ENCODE assay signal across 25 cellular contexts in genomic region chr4:100289530-100289888, GRCh38.
DNase-seq lines count a peak whose midpoint lies in the region; ATAC-seq, FAIRE-seq and TF ChIP-seq lines count a peak whose summit lies in the region.
"Had no signal": no experiment of that assay in that cellular context is flagged by ENCODE, and none has a peak within 500 bp of the region (broad histone marks: within the 10 kb centered on the region; RNA-seq: fewer than 3 reads in every experiment).

No MANE protein-coding gene starts in this region.

- H3K9me3 Mint-ChIP-seq in MCF 10A (ENCODE audit: unreplicated experiment) = peaks cover 7% of the 10 kb centered on the region
- H3K9me3 Mint-ChIP-seq in astrocyte (ENCODE audit: unreplicated experiment) = no peaks in the 10 kb centered on the region

- no peak overlapping the region for H2AFZ ChIP-seq in astrocyte (ENCODE audit: low read depth, low read length)

- H3K79me2 ChIP-seq in astrocyte (ENCODE audit: insufficient read depth, low read length) = no peaks in the 10 kb centered on the region

- H3K27me3 ChIP-seq in breast epithelium = no peaks in the 10 kb centered on the region
- no peaks in the 10 kb centered on the region for H3K27me3 ChIP-seq in astrocyte (ENCODE audit: insufficient read depth, low read length)
- H3K27me3 ChIP-seq: adrenal gland, upper lobe of left lung had no signal

- TF ChIP-seq CTCF in MCF 10A (IDR thresholded peaks at IDR 0.05; ENCODE audit: unreplicated experiment) = no peak
- TF ChIP-seq CTCF in breast epithelium (IDR thresholded peaks at IDR 0.05) = no peak
- no peak for TF ChIP-seq CTCF in astrocyte (IDR thresholded peaks at IDR 0.05; ENCODE audit: insufficient read depth, low read depth, low read length)

- no peaks in the 10 kb centered on the region for H3K27me3 Mint-ChIP-seq in MCF 10A (ENCODE audit: insufficient read depth, unreplicated experiment)
- no peaks in the 10 kb centered on the region for H3K27me3 Mint-ChIP-seq in astrocyte (ENCODE audit: low read depth, unreplicated experiment)

- H3K4me1 Mint-ChIP-seq in MCF 10A (ENCODE audit: insufficient read depth, unreplicated experiment) = peaks cover 20% of the 10 kb centered on the region
- peaks cover 24% of the 10 kb centered on the region for H3K4me1 Mint-ChIP-seq in astrocyte (ENCODE audit: low read depth, unreplicated experiment)
- H3K4me1 Mint-ChIP-seq: natural killer cell had no signal

- POLR2A ChIA-PET in MCF 10A (lab: Yijun Ruan, JAX) = no interaction called here

- peak overlapping the region; percentile 44 for H3K27ac Mint-ChIP-seq in MCF 10A (ENCODE audit: low read depth, unreplicated experiment)
- H3K27ac Mint-ChIP-seq in astrocyte (ENCODE audit: unreplicated experiment) = peak overlapping the region; percentile 84
- H3K27ac Mint-ChIP-seq: natural killer cell had no signal

- H3K9me3 ChIP-seq in breast epithelium (no peaks in the 10 kb centered on the region), astrocyte (ENCODE audit: insufficient read depth, low read depth, low read length) (no peaks in the 10 kb centered on the region)
- H3K9me3 ChIP-seq: adrenal gland, upper lobe of left lung had no signal

- peak; percentile 54 for FAIRE-seq in astrocyte (lab: Jason Lieb, UNC)
- FAIRE-seq: D721Med, GM19239, K562, small intestine had no signal

- H3K27ac ChIP-seq in breast epithelium = no peak overlapping the region
- no peak overlapping the region for H3K27ac ChIP-seq in astrocyte (ENCODE audit: low read depth, low read length)
- H3K27ac ChIP-seq: 22Rv1, adrenal gland, upper lobe of left lung had no signal

- H4K20me1 ChIP-seq in astrocyte (ENCODE audit: insufficient read depth, low read length) = no peaks in the 10 kb centered on the region

- no peak for ATAC-seq in GM21737 (IDR thresholded peaks at IDR 0.05; ENCODE audit: unreplicated experiment)
- ATAC-seq in stimulated activated naive CD8-positive, alpha-beta T cell treated with anti-CD3 and anti-CD28 coated beads, Interleukin-15, Interleukin-2, amounts not matched to agents 100 U/mL and 50 U/mL, for 24 hours = no peak
- ATAC-seq in HG03469 (IDR thresholded peaks at IDR 0.05; ENCODE audit: unreplicated experiment) = no peak
- ATAC-seq: HCT116, K562, natural killer cell had no signal

- no peaks in the 10 kb centered on the region for H3K36me3 ChIP-seq in breast epithelium
- no peaks in the 10 kb centered on the region for H3K36me3 ChIP-seq in astrocyte (ENCODE audit: insufficient read depth, low read length)
- H3K36me3 ChIP-seq: adrenal gland, upper lobe of left lung had no signal

- DNase-seq in MCF 10A (ENCODE audit: unreplicated experiment) (no peak), breast epithelium (ENCODE audit: low spot score in 2 of 2) (no peak), astrocyte (ENCODE audit: low read depth) (peak; percentile 40), iris pigment epithelial cell (ENCODE audit: low read depth) (peak; percentile 25)
- no peak for DNase-seq in activated CD8-positive, alpha-beta memory T cell treated with anti-CD3 and anti-CD28 coated beads, Interleukin-2, amount 50 U/mL, for 48 hours
- no peak for DNase-seq in stimulated activated naive CD8-positive, alpha-beta T cell treated with anti-CD3 and anti-CD28 coated beads, Interleukin-15, Interleukin-2, amounts not matched to agents 100 U/mL and 50 U/mL, for 24 hours
- DNase-seq: activated CD4-positive, alpha-beta T cell treated with anti-CD3 and anti-CD28 coated beads for 48 hours; activated effector memory CD4-positive, alpha-beta T cell treated with Interleukin-2 at 50 U/mL for 16 hours; adrenal gland; C1 segment of cervical spinal cord; islet precursor cell; MV-4-11; natural killer cell; NCI-H1930; RPMI8226; small intestine; stimulated activated CD4-positive, alpha-beta T cell treated with anti-CD3 and anti-CD28 coated beads, Interleukin-4, amount 100 ng/mL, for 24 hours; upper lobe of left lung had no signal

- intact Hi-C loops in MCF 10A (cut with micrococcal nuclease) (no loop called here), breast epithelium (cut with DNase I; ENCODE audit: low total_unique reads) (no loop called here)

- H3K4me3 Mint-ChIP-seq in MCF 10A (ENCODE audit: unreplicated experiment) (no peak overlapping the region), astrocyte (ENCODE audit: unreplicated experiment) (no peak overlapping the region)
- H3K4me3 Mint-ChIP-seq: natural killer cell had no signal

- H3K36me3 Mint-ChIP-seq in MCF 10A (ENCODE audit: insufficient read depth, unreplicated experiment) = no peaks in the 10 kb centered on the region
- no peaks in the 10 kb centered on the region for H3K36me3 Mint-ChIP-seq in astrocyte (ENCODE audit: low read depth, unreplicated experiment)
- H3K36me3 Mint-ChIP-seq: natural killer cell had no signal

- H3K4me3 ChIP-seq in breast epithelium (no peak overlapping the region), astrocyte (ENCODE audit: insufficient read depth, low read depth, low read length) (no peak overlapping the region)
- H3K4me3 ChIP-seq: adrenal gland, K562, upper lobe of left lung had no signal

- H3K9ac ChIP-seq in astrocyte (ENCODE audit: low read length) = no peak overlapping the region

- no peaks in the 10 kb centered on the region for H3K4me1 ChIP-seq in breast epithelium
- peaks cover 18% of the 10 kb centered on the region for H3K4me1 ChIP-seq in astrocyte (ENCODE audit: insufficient read depth, low read length)
- H3K4me1 ChIP-seq: upper lobe of left lung had no signal

- no TSS peak for BruUV-seq in MCF 10A (replicated peaks; lab: Mats Ljungman, UMichigan)

- CTCF ChIA-PET in MCF 10A (lab: Yijun Ruan, JAX) = no interaction called here

- peak overlapping the region; percentile 46 for H3K4me2 ChIP-seq in astrocyte (ENCODE audit: low read length)

- no peak for TF ChIP-seq POLR2A in breast epithelium (IDR thresholded peaks at IDR 0.05)

Comparison
In these comparisons a context has a peak if more than half of its experiments do, and no peak if none do; other contexts are left out.
1. DNase-seq: peak in astrocyte (single experiment) and iris pigment epithelial cell (single experiment); none in MCF 10A (single experiment), breast epithelium (0 of 2), activated CD8-positive, alpha-beta memory T cell treated with anti-CD3 and anti-CD28 coated beads, Interleukin-2, amount 50 U/mL, for 48 hours (single experiment) and stimulated activated naive CD8-positive, alpha-beta T cell treated with anti-CD3 and anti-CD28 coated beads, Interleukin-15, Interleukin-2, amounts not matched to agents 100 U/mL and 50 U/mL, for 24 hours (single experiment).